14 cellular contexts compared by ENCODE assay signal in genomic region chr6:36445651-36446050, GRCh38. TPM values are rescaled to one million over a fixed set of nuclear protein-coding genes. Genes with fewer than 3 reads are reported as not detected.
DNase-seq lines count a peak whose midpoint lies in the region; ATAC-seq, FAIRE-seq and TF ChIP-seq lines count a peak whose summit lies in the region.
"Had no signal": no experiment of that assay in that cellular context is flagged by ENCODE, and none has a peak within 500 bp of the region (broad histone marks: within the 10 kb centered on the region; RNA-seq: fewer than 3 reads in every experiment).

No MANE protein-coding gene starts in this region.

- H3K79me2 ChIP-seq in astrocyte (ENCODE audit: insufficient read depth, low read length), result peaks cover 75% of the 10 kb centered on the region

- POLR2A ChIA-PET in CD4-positive, alpha-beta T cell (lab: Charles Lee), result interaction anchor here (1.6 kb wide), 1 partner anchor 23 kb away, joined by 3 read pairs; no protein-coding TSS in a partner anchor

- DNase-seq in CD4-positive, alpha-beta T cell, result no peak
- DNase-seq in HFFc6, result no peak
- no peak for DNase-seq in astrocyte (ENCODE audit: low read depth)
- DNase-seq in nephron progenitor cell, result no peak
- DNase-seq in superior temporal gyrus (ENCODE audit: extremely low spot score), result no peak
- no peak for DNase-seq in NCI-H1092 treated with DMSO at 0.1 percent for 48 hours (lab: John Stamatoyannopoulos, UW)
- DNase-seq: endodermal cell, NCI-H2107, transverse colon had no signal

- H3K4me1 ChIP-seq in astrocyte (ENCODE audit: insufficient read depth, low read length), result peaks cover 29% of the 10 kb centered on the region

- no peak overlapping the region for H3K9ac ChIP-seq in astrocyte (ENCODE audit: low read length)

- no peaks in the 10 kb centered on the region for H3K27me3 ChIP-seq in CD4-positive, alpha-beta T cell (ENCODE audit: control insufficient read depth, insufficient read depth, low read length)
- H3K27me3 ChIP-seq in astrocyte (ENCODE audit: insufficient read depth, low read length), result no peaks in the 10 kb centered on the region
- H3K27me3 ChIP-seq: transverse colon had no signal

- peak overlapping the region; percentile 47 for H3K4me2 ChIP-seq in astrocyte (ENCODE audit: low read length)

- peaks cover 79% of the 10 kb centered on the region for H3K4me1 Mint-ChIP-seq in CD4-positive, alpha-beta T cell (ENCODE audit: low read depth)
- H3K4me1 Mint-ChIP-seq in HFFc6 (ENCODE audit: low read depth), result peaks cover 41% of the 10 kb centered on the region
- H3K4me1 Mint-ChIP-seq in astrocyte (ENCODE audit: low read depth, unreplicated experiment), result peaks cover 28% of the 10 kb centered on the region
- H3K4me1 Mint-ChIP-seq in nephron progenitor cell, result peaks cover 41% of the 10 kb centered on the region

- no peaks in the 10 kb centered on the region for H3K27me3 Mint-ChIP-seq in CD4-positive, alpha-beta T cell
- H3K27me3 Mint-ChIP-seq in HFFc6 (ENCODE audit: insufficient read depth) (peaks cover 2% of the 10 kb centered on the region; the same call in 1 of the 2 replicates), astrocyte (ENCODE audit: low read depth, unreplicated experiment) (no peaks in the 10 kb centered on the region), nephron progenitor cell (ENCODE audit: low read depth, poor library complexity) (no peaks in the 10 kb centered on the region)

- no peak for TF ChIP-seq CTCF in CD4-positive, alpha-beta T cell (IDR thresholded peaks at IDR 0.05)
- TF ChIP-seq CTCF in HFFc6 (IDR thresholded peaks at IDR 0.05) (no peak), astrocyte (IDR thresholded peaks at IDR 0.05; ENCODE audit: insufficient read depth, low read depth, low read length) (no peak), nephron progenitor cell (IDR thresholded peaks at IDR 0.05) (no peak)

- peaks cover 5% of the 10 kb centered on the region for H3K36me3 ChIP-seq in astrocyte (ENCODE audit: insufficient read depth, low read length)

- H3K9me3 ChIP-seq in CD4-positive, alpha-beta T cell (ENCODE audit: control insufficient read depth, low read length), result no peaks in the 10 kb centered on the region
- peaks cover 2% of the 10 kb centered on the region for H3K9me3 ChIP-seq in astrocyte (ENCODE audit: insufficient read depth, low read depth, low read length)
- H3K9me3 ChIP-seq: transverse colon had no signal

- peak overlapping the region; percentile 60 for H3K27ac Mint-ChIP-seq in CD4-positive, alpha-beta T cell
- H3K27ac Mint-ChIP-seq in HFFc6 (peak overlapping the region; percentile 78), astrocyte (ENCODE audit: unreplicated experiment) (no peak overlapping the region), nephron progenitor cell (no peak overlapping the region)
- H3K27ac Mint-ChIP-seq: endodermal cell had no signal

- H2AFZ ChIP-seq in astrocyte (ENCODE audit: low read depth, low read length), result no peak overlapping the region

- no peak overlapping the region for H3K27ac ChIP-seq in CD4-positive, alpha-beta T cell (ENCODE audit: low read depth, low read length)
- H3K27ac ChIP-seq in astrocyte (ENCODE audit: low read depth, low read length), result no peak overlapping the region

- intact Hi-C loops in CD4-positive, alpha-beta T cell (cut with DNase I, micrococcal nuclease), result loop anchor here (2.0 to 10.0 kb wide), 3 partner anchors 37 to 103 kb away; no protein-coding TSS in a partner anchor

- peaks cover 39% of the 10 kb centered on the region for H4K20me1 ChIP-seq in astrocyte (ENCODE audit: insufficient read depth, low read length)

- H3K4me3 ChIP-seq in astrocyte (ENCODE audit: insufficient read depth, low read depth, low read length), result no peak overlapping the region
- H3K4me3 ChIP-seq: transverse colon had no signal

- ATAC-seq in CD4-positive, alpha-beta T cell (ENCODE audit: poor library complexity), result no peak
- ATAC-seq in GM18502 (IDR thresholded peaks at IDR 0.05; ENCODE audit: poor library complexity, unreplicated experiment) (no peak), HG02970 (IDR thresholded peaks at IDR 0.05; ENCODE audit: low FRiP score, unreplicated experiment) (no peak)

- H3K4me3 Mint-ChIP-seq in CD4-positive, alpha-beta T cell, result peak overlapping the region; percentile 72
- peak overlapping the region; percentile 65 for H3K4me3 Mint-ChIP-seq in HFFc6
- peak overlapping the region; percentile 40 for H3K4me3 Mint-ChIP-seq in astrocyte (ENCODE audit: unreplicated experiment)
- peak overlapping the region; percentile 57 for H3K4me3 Mint-ChIP-seq in nephron progenitor cell
- H3K4me3 Mint-ChIP-seq: endodermal cell had no signal

- H3K36me3 Mint-ChIP-seq in CD4-positive, alpha-beta T cell (ENCODE audit: low read depth), result peaks cover 47% of the 10 kb centered on the region
- H3K36me3 Mint-ChIP-seq in HFFc6 (ENCODE audit: low read depth), result peaks cover 42% of the 10 kb centered on the region
- H3K36me3 Mint-ChIP-seq in astrocyte (ENCODE audit: low read depth, unreplicated experiment), result peaks cover 10% of the 10 kb centered on the region
- H3K36me3 Mint-ChIP-seq in nephron progenitor cell (ENCODE audit: low read depth), result peaks cover 49% of the 10 kb centered on the region

- no peaks in the 10 kb centered on the region for H3K9me3 Mint-ChIP-seq in CD4-positive, alpha-beta T cell
- H3K9me3 Mint-ChIP-seq in HFFc6 (peaks cover 12% of the 10 kb centered on the region), astrocyte (ENCODE audit: unreplicated experiment) (peaks cover 3% of the 10 kb centered on the region), nephron progenitor cell (peaks cover 15% of the 10 kb centered on the region)

- CTCF ChIA-PET in CD4-positive, alpha-beta T cell (lab: Charles Lee), result interaction anchor here (1.5 to 2.0 kb wide), 2 partner anchors 17 to 22 kb away, joined by 4 to 10 read pairs; no protein-coding TSS in a partner anchor

- no peak for FAIRE-seq in astrocyte (lab: Jason Lieb, UNC)

RNA-seq across cellular contexts. Expression of gene KCTD20, which starts 2.9 kb away (rescaled TPM):
- total RNA-seq in CD4-positive, alpha-beta T cell, result 10 to 100 TPM; 38.4 to 39.5 TPM
- total RNA-seq in HFFc6 (2021; fragmentation: NEBNext Ultra II Directional; extraction: Animal tissue kit (Norgen Biotek cat#: 25700)), result 10 to 100 TPM; 53.0 to 81.7 (median 65.4) TPM
- 54.8 and 56.7 TPM in 2 replicates for total RNA-seq in astrocyte

RNA-seq across cellular contexts. Expression of gene PXT1, which starts 3.0 kb away (rescaled TPM):
- total RNA-seq in CD4-positive, alpha-beta T cell, result under 1 TPM; 0.55 to 0.59 TPM
- total RNA-seq in HFFc6 (2021; fragmentation: NEBNext Ultra II Directional; extraction: Animal tissue kit (Norgen Biotek cat#: 25700)), result under 1 TPM in 3 of 6 experiments, not detected in 3; 0.09 to 0.12 (median 0.09) TPM
- 0.09 and 0.14 TPM in 2 replicates for total RNA-seq in astrocyte
- total RNA-seq: glomerular endothelial cell, skeletal muscle tissue had no signal

RNA-seq across cellular contexts. Expression of gene ETV7, which starts 58.2 kb away (rescaled TPM):
- total RNA-seq in CD4-positive, alpha-beta T cell, result under 1 TPM; 0.33 to 0.73 TPM
- under 1 TPM in 4 of 6 experiments, not detected in 2; 0.20 to 0.32 (median 0.24) TPM for total RNA-seq in HFFc6 (2021; fragmentation: NEBNext Ultra II Directional; extraction: Animal tissue kit (Norgen Biotek cat#: 25700))
- 1.9 and 2.4 TPM in 2 replicates for total RNA-seq in astrocyte
- total RNA-seq: myocyte, skeletal muscle tissue had no signal

Comparison
In these comparisons a context has a peak if more than half of its experiments do, and no peak if none do; other contexts are left out.
1. H3K27ac Mint-ChIP-seq: peak in CD4-positive, alpha-beta T cell (single experiment) and HFFc6 (single experiment); none in astrocyte (single experiment) and nephron progenitor cell (single experiment).
2. Peak in every context shown above with its lines, with median percentiles within 50 percentile points of each other: H3K4me3 Mint-ChIP-seq.